10 cellular contexts compared by ENCODE assay signal in genomic region chr9:77417570-77417969, GRCh38.
DNase-seq lines count a peak whose midpoint lies in the region; ATAC-seq and TF ChIP-seq lines count a peak whose summit lies in the region.
"Had no signal": no experiment of that assay in that cellular context is flagged by ENCODE, and none has a peak within 500 bp of the region (broad histone marks: within the 10 kb centered on the region; RNA-seq: fewer than 3 reads in every experiment).

No MANE protein-coding gene starts in this region.

- H3K27ac ChIP-seq in neutrophil (peak overlapping the region; percentile 80), esophagus muscularis mucosa (replicated peaks in 1 of 4) (peak overlapping the region in 1 of 4 donors; percentile 51)
- H3K27ac ChIP-seq: left ventricle myocardium inferior had no signal

- H3K36me3 ChIP-seq in BJ (ENCODE audit: control insufficient read depth, insufficient read depth, low read length) (no peaks in the 10 kb centered on the region), MG63 (no peaks in the 10 kb centered on the region), neutrophil (no peaks in the 10 kb centered on the region), esophagus muscularis mucosa (no peaks in the 10 kb centered on the region)
- H3K36me3 ChIP-seq: left ventricle myocardium inferior had no signal

- POLR2A ChIA-PET in BJ (lab: Charles Lee): no interaction called here

- intact Hi-C loops in esophagus muscularis mucosa (cut with DNase I): no loop called here

- ATAC-seq in HG02588 (IDR thresholded peaks at IDR 0.05; ENCODE audit: unreplicated experiment): no peak
- ATAC-seq in HG03196 (IDR thresholded peaks at IDR 0.05; ENCODE audit: unreplicated experiment): no peak

- no peak for TF ChIP-seq CTCF in BJ (IDR thresholded peaks at IDR 0.05; ENCODE audit: insufficient read depth, low read depth, low read length)
- no peak for TF ChIP-seq CTCF in choroid plexus epithelial cell (conservative IDR thresholded peaks at IDR 0.05; ENCODE audit: low read depth, low read length)
- TF ChIP-seq CTCF in neutrophil (IDR thresholded peaks at IDR 0.05): no peak
- no peak for TF ChIP-seq CTCF in esophagus muscularis mucosa (IDR thresholded peaks at IDR 0.05)

- CTCF ChIA-PET in BJ (lab: Yijun Ruan, JAX): interaction anchor here (0.7 to 1.3 kb wide), 2 partner anchors 40 to 122 kb away, joined by 3 read pairs; no protein-coding TSS in a partner anchor

- no peak for TF ChIP-seq EP300 in esophagus muscularis mucosa (IDR thresholded peaks at IDR 0.05)

- no peak for TF ChIP-seq POLR2A in esophagus muscularis mucosa (IDR thresholded peaks at IDR 0.05; ENCODE audit: low read depth)

- DNase-seq in BJ (ENCODE audit: low read depth) (peak; percentile 55), MG63 (peak; percentile 71), choroid plexus epithelial cell (ENCODE audit: low read depth) (peak; percentile 89), esophagus muscularis mucosa (ENCODE audit: extremely low spot score) (no peak), NCI-H345 treated with DMSO at 0.1 percent for 48 hours (lab: John Stamatoyannopoulos, UW; ENCODE audit: unreplicated experiment) (no peak)
- DNase-seq: activated CD4-positive, alpha-beta T cell treated with anti-CD3 and anti-CD28 coated beads, Interleukin-2, amount 50 U/mL, for 1 hour; left ventricle myocardium inferior had no signal

- H3K27me3 ChIP-seq in BJ (ENCODE audit: control insufficient read depth, insufficient read depth, low read length) (no peaks in the 10 kb centered on the region), MG63 (no peaks in the 10 kb centered on the region), neutrophil (no peaks in the 10 kb centered on the region), esophagus muscularis mucosa (no peaks in the 10 kb centered on the region)

- H3K4me3 ChIP-seq in BJ (ENCODE audit: low read depth, low read length): no peak overlapping the region
- no peak overlapping the region for H3K4me3 ChIP-seq in MG63
- no peak overlapping the region for H3K4me3 ChIP-seq in choroid plexus epithelial cell (ENCODE audit: low read depth, low read length)
- peak overlapping the region; percentile 33 to 39 for H3K4me3 ChIP-seq in neutrophil (ENCODE audit: low read depth in 1 of 2, low read length in 1 of 2)
- no peak overlapping the region for H3K4me3 ChIP-seq in esophagus muscularis mucosa
- H3K4me3 ChIP-seq: left ventricle myocardium inferior had no signal

- H3K9me3 ChIP-seq in MG63: no peaks in the 10 kb centered on the region
- H3K9me3 ChIP-seq in neutrophil: no peaks in the 10 kb centered on the region
- H3K9me3 ChIP-seq in esophagus muscularis mucosa: no peaks in the 10 kb centered on the region

- WGBS in esophagus muscularis mucosa: 52% methylated on average over 5 of the region's 5 CpGs

- peaks cover 37 to 49% of the 10 kb centered on the region in 2 experiments for H3K4me1 ChIP-seq in neutrophil (ENCODE audit: control insufficient read depth in 1 of 2, insufficient read depth in 1 of 2, low read depth in 1 of 2, low read length in 1 of 2)
- H3K4me1 ChIP-seq in esophagus muscularis mucosa: no peaks in the 10 kb centered on the region

Comparison
In these comparisons a context has a peak if more than half of its experiments do, and no peak if none do; other contexts are left out.
1. DNase-seq: peak in BJ (single experiment), MG63 (single experiment) and choroid plexus epithelial cell (single experiment); none in esophagus muscularis mucosa (single experiment) and NCI-H345 treated with DMSO at 0.1 percent for 48 hours (single experiment).
2. H3K4me3 ChIP-seq: peak in neutrophil (2 of 2); none in BJ (single experiment), MG63 (single experiment), choroid plexus epithelial cell (single experiment) and esophagus muscularis mucosa (0 of 4).